ENCODE assay signal across 22 cellular contexts in the genomic region with DNA sequence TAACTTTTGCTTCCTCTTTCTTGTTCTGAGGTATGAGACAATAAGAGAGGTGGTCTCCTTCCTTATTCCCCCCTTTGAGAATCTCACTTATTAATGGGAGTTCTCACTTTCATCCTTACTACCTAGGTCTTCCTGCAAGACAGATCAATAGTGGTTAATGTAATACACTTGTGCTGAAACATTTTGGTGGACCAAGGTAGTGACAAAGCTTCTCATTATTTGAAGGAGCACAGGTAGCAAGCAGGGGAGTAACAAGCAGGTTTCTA. TPM values are rescaled to one million over a fixed set of nuclear protein-coding genes. Genes with fewer than 3 reads are reported as not detected.
A peak's percentile ranks its signal among the peaks of the same experiment; 100 is the strongest.
DNase-seq lines count a peak whose midpoint lies in the region; ATAC-seq and TF ChIP-seq lines count a peak whose summit lies in the region.
"Had no signal": no experiment of that assay in that cellular context is flagged by ENCODE, and none has a peak within 500 bp of the region (broad histone marks: within the 10 kb centered on the region; RNA-seq: fewer than 3 reads in every experiment).

No MANE protein-coding gene starts in this region.

- H3K4me1 Mint-ChIP-seq in GM23338 (no peaks in the 10 kb centered on the region), endodermal cell (no peaks in the 10 kb centered on the region)

- no peak overlapping the region for H3K4me2 ChIP-seq in BLaER1 treated with 17β-estradiol and CSF1 and Interleukin-3, amounts not matched to agents 10 nM and 100 nM
- no peak overlapping the region for H3K4me2 ChIP-seq in GM23338

- H3K27me3 ChIP-seq in BLaER1 treated with 17β-estradiol and CSF1 and Interleukin-3, amounts not matched to agents 10 nM and 100 nM = no peaks in the 10 kb centered on the region
- no peaks in the 10 kb centered on the region for H3K27me3 ChIP-seq in GM23338 (ENCODE audit: insufficient read depth)
- no peaks in the 10 kb centered on the region for H3K27me3 ChIP-seq in endodermal cell (ENCODE audit: control insufficient read depth, insufficient read depth, low read length, poor library complexity, severe bottlenecking)
- H3K27me3 ChIP-seq in colonic mucosa = no peaks in the 10 kb centered on the region

- H3F3A ChIP-seq in GM23338 (replicated peaks; ENCODE audit: low read depth) = no peaks in the 10 kb centered on the region

- no peak overlapping the region for H3K9ac ChIP-seq in BLaER1 treated with 17β-estradiol and CSF1 and Interleukin-3, amounts not matched to agents 10 nM and 100 nM
- H3K9ac ChIP-seq in endodermal cell (ENCODE audit: extremely low read depth, low read length, poor library complexity, severe bottlenecking) (no peak overlapping the region), colonic mucosa (ENCODE audit: low read depth in 2 of 2, low read length in 2 of 2) (no peak overlapping the region)

- DNase-seq in GM23338 (ENCODE audit: low spot score) (peak; percentile 30), NCI-H69 (lab: John Stamatoyannopoulos, UW) (peak; percentile 14), endodermal cell (no peak), NCI-H226 (no peak), colonic mucosa (no peak), amygdala (lab: John Stamatoyannopoulos, UW) (no peak)
- no peak for DNase-seq in activated CD4-positive, alpha-beta T cell treated with anti-CD3 and anti-CD28 coated beads, Interleukin-2, amount 50 U/mL, for 1 hour
- DNase-seq: AML-193; CD8-positive, alpha-beta T cell; DMS153; HFFc6; KG1; MM.1S; NCI-H1436; NCI-H2081; NCI-H524 treated with DMSO at 0.1 percent for 48 hours; T-helper 1 cell had no signal

- no peak overlapping the region for H2AFZ ChIP-seq in GM23338

- no peaks in the 10 kb centered on the region for H4K20me1 ChIP-seq in BLaER1 treated with 17β-estradiol and CSF1 and Interleukin-3, amounts not matched to agents 10 nM and 100 nM
- H4K20me1 ChIP-seq in GM23338 (replicated peaks; ENCODE audit: insufficient read depth) = no peaks in the 10 kb centered on the region

- no peak overlapping the region for H3K4me3 Mint-ChIP-seq in GM23338
- H3K4me3 Mint-ChIP-seq in endodermal cell = no peak overlapping the region
- H3K4me3 Mint-ChIP-seq: CD8-positive, alpha-beta T cell; HFFc6 had no signal

- peaks cover 2% of the 10 kb centered on the region for H3K27me3 Mint-ChIP-seq in GM23338 (ENCODE audit: insufficient read depth, low read depth, poor library complexity)
- H3K27me3 Mint-ChIP-seq in endodermal cell (ENCODE audit: insufficient read depth) = no peaks in the 10 kb centered on the region

- peaks cover 90 to 94% (median 92%) of the 10 kb centered on the region in 11 experiments for H3K36me3 ChIP-seq in BLaER1 treated with 17β-estradiol and CSF1 and Interleukin-3, amounts not matched to agents 10 nM and 100 nM
- H3K36me3 ChIP-seq in GM23338 (ENCODE audit: insufficient read depth) (peaks cover 44% of the 10 kb centered on the region), endodermal cell (ENCODE audit: control insufficient read depth, insufficient read depth, low read length) (peaks cover 64% of the 10 kb centered on the region), colonic mucosa (peaks cover 4% of the 10 kb centered on the region)

- H3K27ac ChIP-seq in BLaER1 treated with 17β-estradiol and CSF1 and Interleukin-3, amounts not matched to agents 10 nM and 100 nM = no peak overlapping the region
- H3K27ac ChIP-seq in GM23338 (ENCODE audit: low read depth) = no peak overlapping the region
- no peak overlapping the region for H3K27ac ChIP-seq in endodermal cell (ENCODE audit: low read depth, low read length)
- no peak overlapping the region for H3K27ac ChIP-seq in colonic mucosa
- H3K27ac ChIP-seq: HL-60, SK-N-MC had no signal

- peak overlapping the region in 8 of 10 experiments; percentile 17 to 54 (median 31); a peak in 8 of 20 replicates for H3K4me3 ChIP-seq in BLaER1 treated with 17β-estradiol and CSF1 and Interleukin-3, amounts not matched to agents 10 nM and 100 nM
- H3K4me3 ChIP-seq in GM23338 = no peak overlapping the region
- peak overlapping the region; percentile 61 for H3K4me3 ChIP-seq in endodermal cell (ENCODE audit: low read length)
- no peak overlapping the region for H3K4me3 ChIP-seq in colonic mucosa
- H3K4me3 ChIP-seq: SK-N-MC had no signal

- ATAC-seq in GM23338 = no peak
- ATAC-seq: CD8-positive, alpha-beta T cell; Panc1; Right ventricle myocardium inferior had no signal

- peaks cover 94 to 96% (median 94%) of the 10 kb centered on the region in 11 experiments for H3K9me3 ChIP-seq in BLaER1 treated with 17β-estradiol and CSF1 and Interleukin-3, amounts not matched to agents 10 nM and 100 nM (replicated peaks in 1 of 11)
- H3K9me3 ChIP-seq in endodermal cell (ENCODE audit: control insufficient read depth, low read length) (peaks cover 74% of the 10 kb centered on the region), colonic mucosa (peaks cover 26% of the 10 kb centered on the region)

- H3K27ac Mint-ChIP-seq in GM23338 (no peak overlapping the region), endodermal cell (no peak overlapping the region)
- H3K27ac Mint-ChIP-seq: CD8-positive, alpha-beta T cell; HFFc6 had no signal

- TF ChIP-seq CTCF in GM23338 (conservative IDR thresholded peaks at IDR 0.05; ENCODE audit: low read depth in 2 of 2) (no peak), endodermal cell (conservative IDR thresholded peaks at IDR 0.05) (no peak), colonic mucosa (IDR thresholded peaks at IDR 0.05) (no peak)

- no peaks in the 10 kb centered on the region for H3K9me2 ChIP-seq in GM23338 (ENCODE audit: insufficient read depth)

- no peaks in the 10 kb centered on the region for H3K4me1 ChIP-seq in BLaER1 treated with 17β-estradiol and CSF1 and Interleukin-3, amounts not matched to agents 10 nM and 100 nM
- H3K4me1 ChIP-seq in GM23338 (ENCODE audit: insufficient read depth) (no peaks in the 10 kb centered on the region), endodermal cell (ENCODE audit: control insufficient read depth, insufficient read depth, low read length) (no peaks in the 10 kb centered on the region), colonic mucosa (no peaks in the 10 kb centered on the region)

- peaks cover 25% of the 10 kb centered on the region for H3K79me2 ChIP-seq in GM23338 (replicated peaks; ENCODE audit: insufficient read depth)

- H3K36me3 Mint-ChIP-seq in GM23338 (ENCODE audit: low read depth) = peaks cover 36% of the 10 kb centered on the region
- peaks cover 82% of the 10 kb centered on the region for H3K36me3 Mint-ChIP-seq in endodermal cell (ENCODE audit: low read depth)

- H3K9me3 Mint-ChIP-seq in GM23338 (peaks cover 93% of the 10 kb centered on the region), endodermal cell (peaks cover 95% of the 10 kb centered on the region)

- intact Hi-C loops in colonic mucosa (cut with DNase I) = no loop called here

TF ChIP-seq in GM23338, 12 proteins besides CTCF, POLR2A, EP300 and RAD21 (continues in another document):
- TF ChIP-seq EZH2phosphoT487 (IDR thresholded peaks at IDR 0.05; ENCODE audit: unreplicated experiment) (no peak), ETS1 (IDR thresholded peaks at IDR 0.05) (no peak), STAT1 (IDR thresholded peaks at IDR 0.05; ENCODE audit: unreplicated experiment) (no peak)
- TF ChIP-seq, protein P1, sequence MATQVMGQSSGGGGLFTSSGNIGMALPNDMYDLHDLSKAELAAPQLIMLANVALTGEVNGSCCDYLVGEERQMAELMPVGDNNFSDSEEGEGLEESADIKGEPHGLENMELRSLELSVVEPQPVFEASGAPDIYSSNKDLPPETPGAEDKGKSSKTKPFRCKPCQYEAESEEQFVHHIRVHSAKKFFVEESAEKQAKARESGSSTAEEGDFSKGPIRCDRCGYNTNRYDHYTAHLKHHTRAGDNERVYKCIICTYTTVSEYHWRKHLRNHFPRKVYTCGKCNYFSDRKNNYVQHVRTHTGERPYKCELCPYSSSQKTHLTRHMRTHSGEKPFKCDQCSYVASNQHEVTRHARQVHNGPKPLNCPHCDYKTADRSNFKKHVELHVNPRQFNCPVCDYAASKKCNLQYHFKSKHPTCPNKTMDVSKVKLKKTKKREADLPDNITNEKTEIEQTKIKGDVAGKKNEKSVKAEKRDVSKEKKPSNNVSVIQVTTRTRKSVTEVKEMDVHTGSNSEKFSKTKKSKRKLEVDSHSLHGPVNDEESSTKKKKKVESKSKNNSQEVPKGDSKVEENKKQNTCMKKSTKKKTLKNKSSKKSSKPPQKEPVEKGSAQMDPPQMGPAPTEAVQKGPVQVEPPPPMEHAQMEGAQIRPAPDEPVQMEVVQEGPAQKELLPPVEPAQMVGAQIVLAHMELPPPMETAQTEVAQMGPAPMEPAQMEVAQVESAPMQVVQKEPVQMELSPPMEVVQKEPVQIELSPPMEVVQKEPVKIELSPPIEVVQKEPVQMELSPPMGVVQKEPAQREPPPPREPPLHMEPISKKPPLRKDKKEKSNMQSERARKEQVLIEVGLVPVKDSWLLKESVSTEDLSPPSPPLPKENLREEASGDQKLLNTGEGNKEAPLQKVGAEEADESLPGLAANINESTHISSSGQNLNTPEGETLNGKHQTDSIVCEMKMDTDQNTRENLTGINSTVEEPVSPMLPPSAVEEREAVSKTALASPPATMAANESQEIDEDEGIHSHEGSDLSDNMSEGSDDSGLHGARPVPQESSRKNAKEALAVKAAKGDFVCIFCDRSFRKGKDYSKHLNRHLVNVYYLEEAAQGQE (IDR thresholded peaks at IDR 0.05; ENCODE audit: unreplicated experiment) = no peak

RNA-seq across cellular contexts. Expression of gene ZNF700, which starts 17.9 kb away (rescaled TPM):
- 9.3 and 13.6 TPM in 2 replicates for total RNA-seq in GM23338 (2014; rRNA removed; shearing (Covaris generic))
- polyA plus RNA-seq in GM23338 (2016; fragmentation: Nextera tagmentation; extraction: Ambion mirVana) = 4.5 and 6.0 TPM in 2 replicates
- total RNA-seq in endodermal cell (10 to 100 TPM; 11.6 to 19.2 TPM), colonic mucosa (10 to 100 TPM; 13.4 to 17.1 TPM)
- polyA plus RNA-seq in endodermal cell (2013, experiment 1 of 2) = 10.0 TPM
- polyA plus RNA-seq in endodermal cell (2013, experiment 2 of 2) = 10.7 TPM

RNA-seq across cellular contexts. Expression of gene ZNF763, which starts 22.1 kb away (rescaled TPM):
- total RNA-seq in GM23338 (2014; rRNA removed; shearing (Covaris generic)) = 0.87 and 2.2 TPM in 2 replicates
- 0.61 and 1.7 TPM in 2 replicates for polyA plus RNA-seq in GM23338 (2016; fragmentation: Nextera tagmentation; extraction: Ambion mirVana)
- total RNA-seq in endodermal cell (1 to 10 TPM; 4.4 to 5.0 TPM), colonic mucosa (1 to 10 TPM; 2.5 to 4.1 TPM)
- polyA plus RNA-seq in endodermal cell (2013, experiment 1 of 2) = 2.4 TPM
- 2.1 TPM for polyA plus RNA-seq in endodermal cell (2013, experiment 2 of 2)

RNA-seq across cellular contexts. Expression of gene ZNF69, which starts 55.2 kb away (rescaled TPM):
- 42.3 and 60.4 TPM in 2 replicates for total RNA-seq in GM23338 (2014; rRNA removed; shearing (Covaris generic))
- polyA plus RNA-seq in GM23338 (2016; fragmentation: Nextera tagmentation; extraction: Ambion mirVana) = 13.5 and 15.8 TPM in 2 replicates
- total RNA-seq in endodermal cell = 10 to 100 TPM; 24.6 to 28.8 TPM
- polyA plus RNA-seq in endodermal cell (2013, experiment 1 of 2) = 15.9 TPM
- polyA plus RNA-seq in endodermal cell (2013, experiment 2 of 2) = 15.6 TPM
- total RNA-seq in colonic mucosa = 10 to 100 TPM; 17.6 to 22.6 TPM

Comparison
In these comparisons a context has a peak if more than half of its experiments do, and no peak if none do; other contexts are left out.
1. H3K4me3 ChIP-seq: peak in BLaER1 treated with 17β-estradiol and CSF1 and Interleukin-3, amounts not matched to agents 10 nM and 100 nM (8 of 10) and endodermal cell (single experiment); none in GM23338 (single experiment) and colonic mucosa (single experiment).
2. DNase-seq: peak in GM23338 (single experiment) and NCI-H69 (single experiment); none in endodermal cell (single experiment), activated CD4-positive, alpha-beta T cell treated with anti-CD3 and anti-CD28 coated beads, Interleukin-2, amount 50 U/mL, for 1 hour (single experiment), NCI-H226 (single experiment), colonic mucosa (single experiment) and amygdala (0 of 56).